In the genomic region with DNA sequence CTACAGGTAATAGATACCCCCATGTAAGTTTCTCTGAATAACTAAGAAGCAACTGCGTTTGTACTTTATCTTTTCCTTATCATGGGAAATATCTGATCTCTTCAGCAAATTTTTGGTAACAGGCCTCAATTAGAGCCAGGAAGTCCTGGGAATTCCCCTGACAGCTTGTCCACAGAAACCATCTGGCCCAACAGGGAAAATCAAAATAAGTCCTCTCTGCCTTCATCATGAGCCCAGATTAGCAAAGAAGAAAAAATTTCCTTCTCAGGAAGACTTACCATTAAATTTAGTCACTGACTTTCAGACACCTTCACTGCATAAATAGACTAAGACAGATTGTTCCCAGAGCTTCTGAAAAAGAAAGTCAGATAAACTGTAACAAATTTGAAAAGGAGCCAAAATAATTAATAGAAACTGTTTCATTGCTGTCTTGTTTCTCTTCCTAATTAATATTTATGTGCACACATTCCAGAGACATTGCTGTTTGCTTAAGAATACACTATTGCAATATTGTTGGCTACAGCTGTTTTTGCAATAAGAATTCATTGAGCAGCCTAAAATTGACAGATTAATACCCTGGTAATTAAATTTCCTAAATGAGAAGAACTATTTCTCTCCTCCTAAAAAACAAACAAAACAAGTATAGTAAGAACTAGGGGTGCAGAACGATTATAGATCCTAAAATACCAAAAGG, we compare ENCODE assay signal across 15 cellular contexts.
DNase-seq lines count a peak whose midpoint lies in the region; TF ChIP-seq lines count a peak whose summit lies in the region.
"Had no signal": no experiment of that assay in that cellular context is flagged by ENCODE, and none has a peak within 500 bp of the region (broad histone marks: within the 10 kb centered on the region; RNA-seq: fewer than 3 reads in every experiment).

No MANE protein-coding gene starts in this region.

- H3K9ac ChIP-seq in GM23248: no peak overlapping the region

- H2AFZ ChIP-seq in GM23248: no peak overlapping the region

- TF ChIP-seq CTCF in esophagus muscularis mucosa (IDR thresholded peaks at IDR 0.05): no peak
- no peak for TF ChIP-seq CTCF in sigmoid colon (IDR thresholded peaks at IDR 0.05)
- no peak for TF ChIP-seq CTCF in GM10266 (IDR thresholded peaks at IDR 0.05; ENCODE audit: control insufficient read depth, insufficient read depth, low read depth, missing control alignments)

- no peak overlapping the region for H3K4me2 ChIP-seq in GM23248 (ENCODE audit: unreplicated experiment)

- H3K27me3 ChIP-seq in esophagus muscularis mucosa (no peaks in the 10 kb centered on the region), sigmoid colon (no peaks in the 10 kb centered on the region), GM23248 (replicated peaks; ENCODE audit: insufficient read depth) (no peaks in the 10 kb centered on the region)
- H3K27me3 ChIP-seq: left lung, MG63, suprapubic skin had no signal

- no peaks in the 10 kb centered on the region for H3K79me2 ChIP-seq in GM23248 (ENCODE audit: insufficient read depth)

- H3F3A ChIP-seq in GM23248 (ENCODE audit: insufficient read depth): no peaks in the 10 kb centered on the region

- H3K36me3 ChIP-seq in esophagus muscularis mucosa (no peaks in the 10 kb centered on the region), sigmoid colon (no peaks in the 10 kb centered on the region), GM23248 (ENCODE audit: low read depth) (no peaks in the 10 kb centered on the region)
- H3K36me3 ChIP-seq: left lung, MG63, suprapubic skin had no signal

- H3K9me3 ChIP-seq in esophagus muscularis mucosa: no peaks in the 10 kb centered on the region
- no peaks in the 10 kb centered on the region for H3K9me3 ChIP-seq in sigmoid colon
- H3K9me3 ChIP-seq in GM23248 (ENCODE audit: low read depth): no peaks in the 10 kb centered on the region
- H3K9me3 ChIP-seq: left lung, MG63, suprapubic skin had no signal

- intact Hi-C loops in esophagus muscularis mucosa (cut with DNase I) (no loop called here), sigmoid colon (cut with DNase I) (no loop called here)

- no peak for TF ChIP-seq POLR2A in esophagus muscularis mucosa (IDR thresholded peaks at IDR 0.05; ENCODE audit: low read depth)
- TF ChIP-seq POLR2A in sigmoid colon (IDR thresholded peaks at IDR 0.05): no peak

- no peaks in the 10 kb centered on the region for H4K20me1 ChIP-seq in GM23248 (ENCODE audit: insufficient read depth)

- H3K4me1 ChIP-seq in esophagus muscularis mucosa (peaks cover 21 to 30% (median 23%) of the 10 kb centered on the region in 4 donors), sigmoid colon (peaks cover 0 to 22% (median 16%) of the 10 kb centered on the region in 4 donors), GM23248 (ENCODE audit: insufficient read depth) (no peaks in the 10 kb centered on the region)

- no peaks in the 10 kb centered on the region for H3K9me2 ChIP-seq in GM23248 (ENCODE audit: insufficient read depth)

- in situ Hi-C loops in GM23248 (cut with MboI): no loop called here

- TF ChIP-seq EP300 in esophagus muscularis mucosa (IDR thresholded peaks at IDR 0.05): no peak
- TF ChIP-seq EP300 in sigmoid colon (IDR thresholded peaks at IDR 0.05): no peak

- H3K4me3 ChIP-seq in esophagus muscularis mucosa: no peak overlapping the region
- H3K4me3 ChIP-seq in sigmoid colon: no peak overlapping the region
- no peak overlapping the region for H3K4me3 ChIP-seq in GM23248
- H3K4me3 ChIP-seq: left lung, MG63, suprapubic skin had no signal

- 30% methylated on average over 2 of the region's 2 CpGs for WGBS in esophagus muscularis mucosa
- 37 to 47% methylated on average over 2 of the region's 2 CpGs for WGBS in sigmoid colon, 2 donors
- 0 to 2% methylated on average over 2 of the region's 2 CpGs for WGBS in GM23248 (ENCODE audit: low coverage in 1 of 2, low lambda C conversion rate in 2 of 2, missing lambda C conversion rate in 2 of 2), 2 experiments

- DNase-seq in NCI-H82 (lab: John Stamatoyannopoulos, UW) (peak; percentile 42), NCI-H82 treated with DMSO at 0.1 percent for 48 hours (lab: John Stamatoyannopoulos, UW; ENCODE audit: unreplicated experiment) (no peak), NCI-H69 (lab: John Stamatoyannopoulos, UW) (peak; percentile 86), esophagus muscularis mucosa (ENCODE audit: extremely low spot score) (no peak), sigmoid colon (no peak), GM23248 (no peak), T-helper 2 cell (no peak), GM10266 (ENCODE audit: extremely low spot score) (no peak)
- DNase-seq: activated CD4-positive, alpha-beta memory T cell treated with anti-CD3 and anti-CD28 coated beads for 36 hours; activated T-cell treated with anti-CD3 and anti-CD28 coated beads, Interleukin-2, amount 50 U/mL, for 72 hours; dermis blood vessel endothelial cell; left lung; naive thymus-derived CD4-positive, alpha-beta T cell had no signal

- H3K27ac ChIP-seq in esophagus muscularis mucosa (replicated peaks in 1 of 4) (peak overlapping the region; percentile 46 to 54 (median 51)), sigmoid colon (peak overlapping the region in 3 of 4 donors; percentile 30 to 60 (median 57)), GM23248 (no peak overlapping the region)
- H3K27ac ChIP-seq: left lung, suprapubic skin had no signal

Comparison
In these comparisons a context has a peak if more than half of its experiments do, and no peak if none do; other contexts are left out.
1. DNase-seq: peak in NCI-H82 (single experiment) and NCI-H69 (single experiment); none in NCI-H82 treated with DMSO at 0.1 percent for 48 hours (single experiment), esophagus muscularis mucosa (single experiment), sigmoid colon (single experiment), GM23248 (single experiment), T-helper 2 cell (0 of 5) and GM10266 (single experiment).